Comparison of ENCODE assay signal across 1 cellular context in genomic region chr15:81332326-81332725, GRCh38.
TF ChIP-seq lines count a peak whose summit lies in the region.

No MANE protein-coding gene starts in this region.

TF ChIP-seq in K562, 482 proteins besides CTCF, POLR2A, EP300 and RAD21:
- TF ChIP-seq SAFB (IDR thresholded peaks at IDR 0.05; ENCODE audit: borderline replicate concordance, low read depth, low read length): no peak
- no peak for TF ChIP-seq FOXJ3 (CRISPR knock-in tag; IDR thresholded peaks at IDR 0.05)
- no peak for TF ChIP-seq ELK1 (CRISPR knock-in tag; IDR thresholded peaks at IDR 0.05)
- TF ChIP-seq ZNF75A (CRISPR knock-in tag; IDR thresholded peaks at IDR 0.05): no peak
- no peak for TF ChIP-seq TCFL5 (CRISPR knock-in tag; conservative IDR thresholded peaks at IDR 0.05)
- no peak for TF ChIP-seq SNAPC5 (CRISPR knock-in tag; IDR thresholded peaks at IDR 0.05)
- no peak for TF ChIP-seq CC2D1A (IDR thresholded peaks at IDR 0.05)
- TF ChIP-seq IFI16 (CRISPR knock-in tag; IDR thresholded peaks at IDR 0.05): no peak
- TF ChIP-seq NEUROD1 (IDR thresholded peaks at IDR 0.05; ENCODE audit: borderline replicate concordance, low read depth, low read length, partially characterized antibody): no peak
- no peak for TF ChIP-seq GATA2 (CRISPR knock-in tag; IDR thresholded peaks at IDR 0.05)
- TF ChIP-seq, protein P1, sequence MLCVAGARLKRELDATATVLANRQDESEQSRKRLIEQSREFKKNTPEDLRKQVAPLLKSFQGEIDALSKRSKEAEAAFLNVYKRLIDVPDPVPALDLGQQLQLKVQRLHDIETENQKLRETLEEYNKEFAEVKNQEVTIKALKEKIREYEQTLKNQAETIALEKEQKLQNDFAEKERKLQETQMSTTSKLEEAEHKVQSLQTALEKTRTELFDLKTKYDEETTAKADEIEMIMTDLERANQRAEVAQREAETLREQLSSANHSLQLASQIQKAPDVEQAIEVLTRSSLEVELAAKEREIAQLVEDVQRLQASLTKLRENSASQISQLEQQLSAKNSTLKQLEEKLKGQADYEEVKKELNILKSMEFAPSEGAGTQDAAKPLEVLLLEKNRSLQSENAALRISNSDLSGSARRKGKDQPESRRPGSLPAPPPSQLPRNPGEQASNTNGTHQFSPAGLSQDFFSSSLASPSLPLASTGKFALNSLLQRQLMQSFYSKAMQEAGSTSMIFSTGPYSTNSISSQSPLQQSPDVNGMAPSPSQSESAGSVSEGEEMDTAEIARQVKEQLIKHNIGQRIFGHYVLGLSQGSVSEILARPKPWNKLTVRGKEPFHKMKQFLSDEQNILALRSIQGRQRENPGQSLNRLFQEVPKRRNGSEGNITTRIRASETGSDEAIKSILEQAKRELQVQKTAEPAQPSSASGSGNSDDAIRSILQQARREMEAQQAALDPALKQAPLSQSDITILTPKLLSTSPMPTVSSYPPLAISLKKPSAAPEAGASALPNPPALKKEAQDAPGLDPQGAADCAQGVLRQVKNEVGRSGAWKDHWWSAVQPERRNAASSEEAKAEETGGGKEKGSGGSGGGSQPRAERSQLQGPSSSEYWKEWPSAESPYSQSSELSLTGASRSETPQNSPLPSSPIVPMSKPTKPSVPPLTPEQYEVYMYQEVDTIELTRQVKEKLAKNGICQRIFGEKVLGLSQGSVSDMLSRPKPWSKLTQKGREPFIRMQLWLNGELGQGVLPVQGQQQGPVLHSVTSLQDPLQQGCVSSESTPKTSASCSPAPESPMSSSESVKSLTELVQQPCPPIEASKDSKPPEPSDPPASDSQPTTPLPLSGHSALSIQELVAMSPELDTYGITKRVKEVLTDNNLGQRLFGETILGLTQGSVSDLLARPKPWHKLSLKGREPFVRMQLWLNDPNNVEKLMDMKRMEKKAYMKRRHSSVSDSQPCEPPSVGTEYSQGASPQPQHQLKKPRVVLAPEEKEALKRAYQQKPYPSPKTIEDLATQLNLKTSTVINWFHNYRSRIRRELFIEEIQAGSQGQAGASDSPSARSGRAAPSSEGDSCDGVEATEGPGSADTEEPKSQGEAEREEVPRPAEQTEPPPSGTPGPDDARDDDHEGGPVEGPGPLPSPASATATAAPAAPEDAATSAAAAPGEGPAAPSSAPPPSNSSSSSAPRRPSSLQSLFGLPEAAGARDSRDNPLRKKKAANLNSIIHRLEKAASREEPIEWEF (CRISPR knock-in tag; IDR thresholded peaks at IDR 0.05): no peak
- TF ChIP-seq, protein P2, sequence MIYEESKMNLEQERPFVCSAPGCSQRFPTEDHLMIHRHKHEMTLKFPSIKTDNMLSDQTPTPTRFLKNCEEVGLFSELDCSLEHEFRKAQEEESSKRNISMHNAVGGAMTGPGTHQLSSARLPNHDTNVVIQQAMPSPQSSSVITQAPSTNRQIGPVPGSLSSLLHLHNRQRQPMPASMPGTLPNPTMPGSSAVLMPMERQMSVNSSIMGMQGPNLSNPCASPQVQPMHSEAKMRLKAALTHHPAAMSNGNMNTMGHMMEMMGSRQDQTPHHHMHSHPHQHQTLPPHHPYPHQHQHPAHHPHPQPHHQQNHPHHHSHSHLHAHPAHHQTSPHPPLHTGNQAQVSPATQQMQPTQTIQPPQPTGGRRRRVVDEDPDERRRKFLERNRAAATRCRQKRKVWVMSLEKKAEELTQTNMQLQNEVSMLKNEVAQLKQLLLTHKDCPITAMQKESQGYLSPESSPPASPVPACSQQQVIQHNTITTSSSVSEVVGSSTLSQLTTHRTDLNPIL (CRISPR knock-in tag; IDR thresholded peaks at IDR 0.05): no peak
- TF ChIP-seq TSC22D4 (tag; IDR thresholded peaks at IDR 0.05): no peak
- TF ChIP-seq HDGF (IDR thresholded peaks at IDR 0.05): no peak
- no peak for TF ChIP-seq CBFA2T2 (conservative IDR thresholded peaks at IDR 0.05)
- TF ChIP-seq SRSF9 (IDR thresholded peaks at IDR 0.05; ENCODE audit: borderline replicate concordance, low read depth, low read length): no peak
- no peak for TF ChIP-seq SIRT6 (IDR thresholded peaks at IDR 0.05; ENCODE audit: low read depth, low read length)
- no peak for TF ChIP-seq CBFA2T3 (IDR thresholded peaks at IDR 0.05)
- TF ChIP-seq, protein P3, sequence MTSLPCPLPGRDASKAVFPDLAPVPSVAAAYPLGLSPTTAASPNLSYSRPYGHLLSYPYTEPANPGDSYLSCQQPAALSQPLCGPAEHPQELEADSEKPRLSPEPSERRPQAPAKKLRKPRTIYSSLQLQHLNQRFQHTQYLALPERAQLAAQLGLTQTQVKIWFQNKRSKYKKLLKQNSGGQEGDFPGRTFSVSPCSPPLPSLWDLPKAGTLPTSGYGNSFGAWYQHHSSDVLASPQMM (CRISPR knock-in tag; IDR thresholded peaks at IDR 0.05): no peak
- TF ChIP-seq, protein P4, sequence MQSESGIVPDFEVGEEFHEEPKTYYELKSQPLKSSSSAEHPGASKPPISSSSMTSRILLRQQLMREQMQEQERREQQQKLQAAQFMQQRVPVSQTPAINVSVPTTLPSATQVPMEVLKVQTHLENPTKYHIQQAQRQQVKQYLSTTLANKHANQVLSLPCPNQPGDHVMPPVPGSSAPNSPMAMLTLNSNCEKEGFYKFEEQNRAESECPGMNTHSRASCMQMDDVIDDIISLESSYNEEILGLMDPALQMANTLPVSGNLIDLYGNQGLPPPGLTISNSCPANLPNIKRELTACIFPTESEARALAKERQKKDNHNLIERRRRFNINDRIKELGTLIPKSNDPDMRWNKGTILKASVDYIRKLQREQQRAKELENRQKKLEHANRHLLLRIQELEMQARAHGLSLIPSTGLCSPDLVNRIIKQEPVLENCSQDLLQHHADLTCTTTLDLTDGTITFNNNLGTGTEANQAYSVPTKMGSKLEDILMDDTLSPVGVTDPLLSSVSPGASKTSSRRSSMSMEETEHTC (IDR thresholded peaks at IDR 0.05): no peak
